Comparison of ENCODE assay signal across 8 cellular contexts in the genomic region with DNA sequence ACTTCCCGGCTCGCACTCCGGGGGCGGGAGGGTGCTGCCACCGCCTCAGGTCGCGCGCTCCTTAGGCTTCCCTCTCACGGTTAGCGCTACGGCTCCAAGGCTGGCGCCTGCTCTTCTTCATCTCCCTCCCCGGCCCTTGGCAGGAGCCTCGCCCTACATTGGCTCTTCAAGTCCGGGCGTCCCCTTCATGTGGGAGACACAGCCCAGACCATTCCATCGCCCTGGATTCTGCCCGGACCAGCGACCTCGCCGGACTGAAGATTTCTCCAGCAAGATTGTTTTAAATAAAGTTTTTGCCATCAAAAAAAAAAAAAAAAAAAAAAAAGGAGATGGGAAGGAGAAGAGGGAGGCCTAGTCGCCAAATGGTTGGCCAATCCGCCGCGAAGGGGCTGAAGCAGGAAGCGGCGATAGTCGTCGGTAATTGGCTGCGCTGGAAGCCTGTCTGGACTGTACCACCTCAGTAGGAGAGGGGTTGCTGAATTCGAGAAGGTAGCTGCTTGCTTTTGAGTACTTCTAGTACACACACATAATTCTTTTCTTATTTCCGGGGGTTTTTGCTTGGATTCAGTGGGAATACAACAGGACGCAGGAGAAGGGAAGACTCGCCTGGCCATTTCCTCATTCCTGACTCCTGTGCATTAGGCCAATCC. TPM values are rescaled to one million over a fixed set of nuclear protein-coding genes. Genes with fewer than 3 reads are reported as not detected.
DNase-seq lines count a peak whose midpoint lies in the region; ATAC-seq, FAIRE-seq and TF ChIP-seq lines count a peak whose summit lies in the region.

No MANE protein-coding gene starts in this region.

- peak; percentile 54 for ATAC-seq in GM18499 (IDR thresholded peaks at IDR 0.05; ENCODE audit: insufficient read depth, unreplicated experiment)
- ATAC-seq in HG02938 (IDR thresholded peaks at IDR 0.05; ENCODE audit: unreplicated experiment), result peak; percentile 65
- ATAC-seq in psoas muscle, result peak; percentile 87 to 91 (median 88)

- H3K9me3 ChIP-seq in right atrium auricular region, result no peaks in the 10 kb centered on the region
- no peaks in the 10 kb centered on the region for H3K9me3 ChIP-seq in psoas muscle

- H3K4me1 ChIP-seq in right atrium auricular region (peaks cover 0 to 33% of the 10 kb centered on the region in 2 donors), psoas muscle (peaks cover 20% of the 10 kb centered on the region)

- H3K4me3 ChIP-seq in right atrium auricular region (peak overlapping the region; percentile 94 to 99), psoas muscle (peak overlapping the region; percentile 92)

- H3K36me3 ChIP-seq in right atrium auricular region (peaks cover 6% of the 10 kb centered on the region), psoas muscle (ENCODE audit: insufficient read depth in 1 of 2, low read depth in 1 of 2) (peaks cover under 1 to 11% of the 10 kb centered on the region in 2 donors)

- H3K27me3 ChIP-seq in right atrium auricular region (no peaks in the 10 kb centered on the region), psoas muscle (ENCODE audit: insufficient read depth in 3 of 3, low read length in 2 of 3) (no peaks in the 10 kb centered on the region)

- peak; percentile 99 for DNase-seq in NCI-H1694 treated with DMSO at 0.1 percent for 48 hours (lab: John Stamatoyannopoulos, UW)
- peak; percentile 82 to 99 (median 94) for DNase-seq in T-helper 2 cell
- peak; percentile 88 to 100 (median 96) for DNase-seq in anterior cingulate cortex (lab: John Stamatoyannopoulos, UW)
- DNase-seq in right atrium auricular region (ENCODE audit: low spot score), result peak; percentile 98
- DNase-seq in psoas muscle, result peak; percentile 97 to 99
- DNase-seq in urothelium cell line (ENCODE audit: low spot score), result peak; percentile 96

- TF ChIP-seq CTCF in right atrium auricular region (IDR thresholded peaks at IDR 0.05), result no peak
- no peak for TF ChIP-seq CTCF in psoas muscle (IDR thresholded peaks at IDR 0.05)

- H3K27ac ChIP-seq in right atrium auricular region (peak overlapping the region; percentile 97 to 99), psoas muscle (peak overlapping the region; percentile 99)

- WGBS in psoas muscle, 3 donors, result 0% methylated on average over 34 of the region's 34 CpGs

- no peak for FAIRE-seq in urothelium cell line (lab: Jason Lieb, UNC)

- intact Hi-C loops in psoas muscle (cut with DNase I), result loop anchor here in 1 of 2 donors (5.0 kb wide), 1 partner anchor 45 kb away; a partner anchor contains a TSS

RNA-seq across cellular contexts. Expression of a gene that starts 0.7 kb away (rescaled TPM):
- total RNA-seq in right atrium auricular region (10 to 100 TPM; 44.9 to 56.7 TPM), psoas muscle (10 to 100 TPM; 35.2 to 63.5 (median 53.3) TPM)
- 10 to 100 TPM; 32.4 to 63.6 (median 58.0) TPM for polyA plus RNA-seq in psoas muscle

RNA-seq across cellular contexts. Expression of a gene that starts 9.6 kb away (rescaled TPM):
- total RNA-seq in right atrium auricular region, result 1 to 10 TPM; 5.9 to 8.1 TPM
- 10 to 100 TPM in 2 of 4 donors, 1 to 10 TPM in 2; 6.8 to 11.6 (median 9.2) TPM for total RNA-seq in psoas muscle
- 10 to 100 TPM in 2 of 3 donors, 1 to 10 TPM in 1; 9.6 to 16.9 (median 14.3) TPM for polyA plus RNA-seq in psoas muscle

RNA-seq across cellular contexts. Expression of a gene that starts 17.5 kb away (rescaled TPM):
- total RNA-seq in right atrium auricular region (under 1 TPM; 0.55 to 0.63 TPM), psoas muscle (under 1 TPM in 3 of 4 donors, not detected in 1; 0.21 to 0.90 (median 0.59) TPM)
- polyA plus RNA-seq in psoas muscle, result under 1 TPM; 0.08 to 0.18 (median 0.11) TPM

RNA-seq across cellular contexts. Expression of a gene that starts 44.8 kb away (rescaled TPM):
- total RNA-seq in right atrium auricular region, result 10 to 100 TPM; 15.4 to 17.5 TPM
- 10 to 100 TPM in 1 of 4 donors, 1 to 10 TPM in 3; 6.7 to 10.3 (median 7.4) TPM for total RNA-seq in psoas muscle
- polyA plus RNA-seq in psoas muscle, result 10 to 100 TPM in 2 of 3 donors, 1 to 10 TPM in 1; 9.4 to 19.7 (median 13.9) TPM

RNA-seq across cellular contexts. Expression of a gene that starts 45.2 kb away (rescaled TPM):
- total RNA-seq in right atrium auricular region (10 to 100 TPM; 58.5 to 74.2 TPM), psoas muscle (10 to 100 TPM; 31.5 to 69.7 (median 51.1) TPM)
- 100 to 1,000 TPM in 2 of 3 donors, 10 to 100 TPM in 1; 55.4 to 192 (median 110) TPM for polyA plus RNA-seq in psoas muscle

Comparison
In these comparisons a context has a peak if more than half of its experiments do, and no peak if none do; other contexts are left out.
1. Peak in every context shown above with its lines: DNase-seq, ATAC-seq, H3K4me3 ChIP-seq and H3K27ac ChIP-seq.